Comparison of ENCODE assay signal across 8 cellular contexts in genomic region chr14:64761441-64762043, GRCh38. TPM values are rescaled to one million over a fixed set of nuclear protein-coding genes. Genes with fewer than 3 reads are reported as not detected.
DNase-seq lines count a peak whose midpoint lies in the region; ATAC-seq and TF ChIP-seq lines count a peak whose summit lies in the region.

No MANE protein-coding gene starts in this region.

- no peak overlapping the region for H3K9ac ChIP-seq in OCI-LY3 (ENCODE audit: low read length)

- peak overlapping the region in 1 of 7 donors; percentile 52 for H3K4me3 Mint-ChIP-seq in CD8-positive, alpha-beta memory T cell
- no peak overlapping the region for H3K4me3 Mint-ChIP-seq in CD8-positive, alpha-beta T cell

- H3K36me3 ChIP-seq in CD8-positive, alpha-beta memory T cell (ENCODE audit: insufficient read depth, low read length) = no peaks in the 10 kb centered on the region
- H3K36me3 ChIP-seq in OCI-LY3 (replicated peaks; ENCODE audit: low read depth, low read length) (no peaks in the 10 kb centered on the region), ovary (no peaks in the 10 kb centered on the region)
- no peaks in the 10 kb centered on the region for H3K36me3 ChIP-seq in CD8-positive, alpha-beta T cell (ENCODE audit: insufficient read depth, low read length)

- ATAC-seq in HG03196 (IDR thresholded peaks at IDR 0.05; ENCODE audit: unreplicated experiment) (no peak), HG03342 (IDR thresholded peaks at IDR 0.05; ENCODE audit: unreplicated experiment) (no peak)
- ATAC-seq in CD8-positive, alpha-beta T cell = no peak

- H2AFZ ChIP-seq in OCI-LY3 (ENCODE audit: low read depth, low read length) = no peak overlapping the region

- CTCF ChIA-PET in CD8-positive, alpha-beta memory T cell (lab: Charles Lee) = interaction anchor here (0.8 to 2.4 kb wide), 8 partner anchors 11 to 124 kb away, joined by 3 to 11 read pairs (median 3); no protein-coding TSS in a partner anchor
- CTCF ChIA-PET in CD8-positive, alpha-beta T cell (lab: Charles Lee) = interaction anchor here (1.0 to 2.8 kb wide), 9 partner anchors 12 to 143 kb away, joined by 3 to 22 read pairs (median 7); no protein-coding TSS in a partner anchor

- H3K4me2 ChIP-seq in OCI-LY3 (ENCODE audit: low read length) = no peak overlapping the region

- TF ChIP-seq POLR2A in erythroblast (IDR thresholded peaks at IDR 0.05; ENCODE audit: low read length) = no peak
- no peak for TF ChIP-seq POLR2A in ovary (IDR thresholded peaks at IDR 0.05)

- H3K27me3 ChIP-seq in CD8-positive, alpha-beta memory T cell (ENCODE audit: insufficient read depth, low read length, poor library complexity, severe bottlenecking) = no peaks in the 10 kb centered on the region
- H3K27me3 ChIP-seq in OCI-LY3 (ENCODE audit: low read depth, low read length) (peaks cover 25% of the 10 kb centered on the region), ovary (no peaks in the 10 kb centered on the region)
- no peaks in the 10 kb centered on the region for H3K27me3 ChIP-seq in CD8-positive, alpha-beta T cell (ENCODE audit: insufficient read depth, low read length)

- peak in 1 of 5 donors; percentile 21 for DNase-seq in CD8-positive, alpha-beta memory T cell
- DNase-seq in erythroblast (lab: John Stamatoyannopoulos, UW) (peak; percentile 76 to 80), ovary (peak; percentile 54 to 67 (median 62)), mucosa of gallbladder (ENCODE audit: low spot score) (no peak)
- DNase-seq in CD8-positive, alpha-beta T cell = no peak

- POLR2A ChIA-PET in CD8-positive, alpha-beta memory T cell (lab: Charles Lee) = no interaction called here
- POLR2A ChIA-PET in CD8-positive, alpha-beta T cell (lab: Charles Lee) = no interaction called here

- peak; percentile 43 for TF ChIP-seq CTCF in OCI-LY3 (IDR thresholded peaks at IDR 0.05; ENCODE audit: low read depth, low read length)
- TF ChIP-seq CTCF in ovary (IDR thresholded peaks at IDR 0.05) = peak in 1 of 3 donors; percentile 9
- TF ChIP-seq CTCF in CD8-positive, alpha-beta T cell (IDR thresholded peaks at IDR 0.05) = no peak

- H3K4me3 ChIP-seq in CD8-positive, alpha-beta memory T cell (ENCODE audit: low read length) = no peak overlapping the region
- H3K4me3 ChIP-seq in OCI-LY3 (ENCODE audit: low read length) = no peak overlapping the region
- H3K4me3 ChIP-seq in ovary = no peak overlapping the region
- no peak overlapping the region for H3K4me3 ChIP-seq in CD8-positive, alpha-beta T cell (ENCODE audit: low read depth, low read length)

- H3K9me3 ChIP-seq in CD8-positive, alpha-beta memory T cell (ENCODE audit: low read length) = no peaks in the 10 kb centered on the region
- H3K9me3 ChIP-seq in OCI-LY3 (ENCODE audit: insufficient read depth, low read length) (no peaks in the 10 kb centered on the region), ovary (no peaks in the 10 kb centered on the region)
- H3K9me3 ChIP-seq in CD8-positive, alpha-beta T cell (ENCODE audit: low read length) = no peaks in the 10 kb centered on the region

- H3K9me3 Mint-ChIP-seq in CD8-positive, alpha-beta memory T cell = no peaks in the 10 kb centered on the region
- no peaks in the 10 kb centered on the region for H3K9me3 Mint-ChIP-seq in CD8-positive, alpha-beta T cell

- peaks cover 71 to 77% (median 75%) of the 10 kb centered on the region in 3 donors for H3K4me1 Mint-ChIP-seq in CD8-positive, alpha-beta memory T cell
- peaks cover 20% of the 10 kb centered on the region for H3K4me1 Mint-ChIP-seq in CD8-positive, alpha-beta T cell (ENCODE audit: low read depth)

- no peaks in the 10 kb centered on the region for H4K20me1 ChIP-seq in OCI-LY3 (ENCODE audit: insufficient read depth, low read length)

- no peak for TF ChIP-seq EP300 in ovary (IDR thresholded peaks at IDR 0.05)

- H3K79me2 ChIP-seq in OCI-LY3 (ENCODE audit: low read length) = no peaks in the 10 kb centered on the region

- peaks cover 61% of the 10 kb centered on the region for H3K4me1 ChIP-seq in CD8-positive, alpha-beta memory T cell (ENCODE audit: insufficient read depth, low read length)
- H3K4me1 ChIP-seq in OCI-LY3 (ENCODE audit: low read length) (peaks cover 6% of the 10 kb centered on the region; the same call in 1 of the 2 replicates), ovary (ENCODE audit: insufficient read depth) (peaks cover 35% of the 10 kb centered on the region)
- peaks cover 5% of the 10 kb centered on the region for H3K4me1 ChIP-seq in CD8-positive, alpha-beta T cell (ENCODE audit: insufficient read depth, low read length)

- H3K27me3 Mint-ChIP-seq in CD8-positive, alpha-beta memory T cell = peaks cover 4 to 7% of the 10 kb centered on the region in 2 donors
- H3K27me3 Mint-ChIP-seq in CD8-positive, alpha-beta T cell (ENCODE audit: low read depth) = peaks cover 6% of the 10 kb centered on the region

- WGBS in ovary, 3 donors = 7 to 15% (median 10%) methylated on average over 5 of the region's 5 CpGs

- H3K27ac Mint-ChIP-seq in CD8-positive, alpha-beta memory T cell = peak overlapping the region in 7 of 8 donors; percentile 3 to 79 (median 65)
- no peak overlapping the region for H3K27ac Mint-ChIP-seq in CD8-positive, alpha-beta T cell

- intact Hi-C loops in ovary (cut with DNase I) = loop anchor here (2.0 to 5.0 kb wide), 5 partner anchors 54 to 89 kb away; partner anchors contain the start of gene PLEKHG3 (in 1 of the 4)
- intact Hi-C loops in CD8-positive, alpha-beta T cell (cut with DNase I, micrococcal nuclease) = loop anchor here (5.0 kb wide), 2 partner anchors 131 to 221 kb away; no protein-coding TSS in a partner anchor

- H3K36me3 Mint-ChIP-seq in CD8-positive, alpha-beta memory T cell = no peaks in the 10 kb centered on the region
- H3K36me3 Mint-ChIP-seq in CD8-positive, alpha-beta T cell = no peaks in the 10 kb centered on the region

- H3K27ac ChIP-seq in CD8-positive, alpha-beta memory T cell (ENCODE audit: low read depth, low read length) = no peak overlapping the region
- H3K27ac ChIP-seq in OCI-LY3 (ENCODE audit: low read length) (no peak overlapping the region), ovary (peak overlapping the region; percentile 73 to 94)
- no peak overlapping the region for H3K27ac ChIP-seq in CD8-positive, alpha-beta T cell (ENCODE audit: low read depth, low read length)

RNA-seq across cellular contexts. Expression of gene PLEKHG3, which starts 57.3 kb away (rescaled TPM):
- total RNA-seq in CD8-positive, alpha-beta memory T cell = 1 to 10 TPM; 4.9 to 5.0 TPM
- polyA plus RNA-seq in CD8-positive, alpha-beta memory T cell = 61.1 TPM
- total RNA-seq in ovary (10 to 100 TPM; 17.5 to 92.9 (median 78.4) TPM), mucosa of gallbladder (101 TPM)
- polyA plus RNA-seq in ovary = 10 to 100 TPM; 26.3 to 34.2 TPM
- total RNA-seq in CD8-positive, alpha-beta T cell = 1 to 10 TPM; 2.5 to 2.7 TPM

Comparison
In these comparisons a context has a peak if more than half of its experiments do, and no peak if none do; other contexts are left out.
1. DNase-seq: peak in erythroblast (2 of 2) and ovary (5 of 5); none in mucosa of gallbladder (single experiment) and CD8-positive, alpha-beta T cell (0 of 7).
2. H3K27ac ChIP-seq: peak in ovary (2 of 2); none in CD8-positive, alpha-beta memory T cell (single experiment), OCI-LY3 (single experiment) and CD8-positive, alpha-beta T cell (single experiment).